ENCODE assay signal across 23 cellular contexts in genomic region chr22:19146215-19146968, GRCh38. TPM values are rescaled to one million over a fixed set of nuclear protein-coding genes. Genes with fewer than 3 reads are reported as not detected.
DNase-seq lines count a peak whose midpoint lies in the region; TF ChIP-seq lines count a peak whose summit lies in the region.
"Had no signal": no experiment of that assay in that cellular context is flagged by ENCODE, and none has a peak within 500 bp of the region (broad histone marks: within the 10 kb centered on the region; RNA-seq: fewer than 3 reads in every experiment).

No MANE protein-coding gene starts in this region.

- peaks cover 9% of the 10 kb centered on the region for H3K36me3 Mint-ChIP-seq in glutamatergic neuron (ENCODE audit: unreplicated experiment)

- H3K4me1 ChIP-seq in Karpas-422 (ENCODE audit: low read length), result peaks cover 14% of the 10 kb centered on the region
- H3K4me1 ChIP-seq: SJCRH30 had no signal

- TF ChIP-seq CTCF in glutamatergic neuron (IDR thresholded peaks at IDR 0.05; ENCODE audit: partially characterized antibody, unreplicated experiment), result no peak

- no peak overlapping the region for H3K27ac ChIP-seq in Karpas-422 (ENCODE audit: low read length)
- H3K27ac ChIP-seq: brain microvascular endothelial cell, right atrium auricular region, SJCRH30 had no signal

- H2AFZ ChIP-seq in Karpas-422 (ENCODE audit: low read length), result peak overlapping the region; percentile 98

- peaks cover 15% of the 10 kb centered on the region for H3K9me3 Mint-ChIP-seq in glutamatergic neuron (ENCODE audit: unreplicated experiment)

- no peak overlapping the region for H3K4me3 ChIP-seq in Karpas-422 (ENCODE audit: low read length)
- H3K4me3 ChIP-seq: right atrium auricular region, SJCRH30 had no signal

- DNase-seq in DMS53 (lab: John Stamatoyannopoulos, UW) (peak; percentile 5), DMS53 treated with DMSO at 0.1 percent for 48 hours (lab: John Stamatoyannopoulos, UW; ENCODE audit: unreplicated experiment) (no peak), Karpas-422 (no peak), glutamatergic neuron (no peak), HUDEP-2 (lab: John Stamatoyannopoulos, UW; ENCODE audit: unreplicated experiment in 76 of 76) (no peak), SK-N-DZ (ENCODE audit: low spot score) (no peak)
- DNase-seq: 8988T; activated gamma-delta T cell; AML-193; brain microvascular endothelial cell; NCI-H1436 treated with DMSO at 0.1 percent for 48 hours; PC-3; SJCRH30; stimulated activated CD4-positive, alpha-beta T cell treated with anti-CD3 and anti-CD28 coated beads, Interleukin-15, amount 100 ng/mL, for 24 hours had no signal

- H3K9ac ChIP-seq in Karpas-422 (ENCODE audit: low read length), result no peak overlapping the region

- peaks cover 8% of the 10 kb centered on the region; the same call in 1 of the 2 replicates for H3K36me3 ChIP-seq in Karpas-422 (ENCODE audit: insufficient read depth, low read length)
- H3K36me3 ChIP-seq: SJCRH30 had no signal

- H3K4me3 Mint-ChIP-seq in glutamatergic neuron (ENCODE audit: unreplicated experiment), result peak overlapping the region; percentile 25

- no peaks in the 10 kb centered on the region for H4K20me1 ChIP-seq in Karpas-422 (ENCODE audit: insufficient read depth, low read depth, low read length)

- no peaks in the 10 kb centered on the region for H3K9me2 ChIP-seq in Karpas-422 (replicated peaks; ENCODE audit: insufficient read depth, low read length)

- peaks cover 15% of the 10 kb centered on the region for H3K79me2 ChIP-seq in Karpas-422 (ENCODE audit: low read length)

- peaks cover 14% of the 10 kb centered on the region for H3K27me3 Mint-ChIP-seq in glutamatergic neuron (ENCODE audit: unreplicated experiment)

- H3K4me2 ChIP-seq in Karpas-422 (ENCODE audit: low read depth, low read length, poor library complexity, severe bottlenecking), result no peak overlapping the region

- peak overlapping the region; percentile 22 for H3K27ac Mint-ChIP-seq in glutamatergic neuron (ENCODE audit: unreplicated experiment)

- no peaks in the 10 kb centered on the region for H3K27me3 ChIP-seq in Karpas-422 (ENCODE audit: low read length)
- H3K27me3 ChIP-seq: SJCRH30 had no signal

- no peaks in the 10 kb centered on the region for H3K9me3 ChIP-seq in Karpas-422 (ENCODE audit: low read length)
- H3K9me3 ChIP-seq: right atrium auricular region, SJCRH30 had no signal

- peaks cover 12% of the 10 kb centered on the region for H3K4me1 Mint-ChIP-seq in glutamatergic neuron (ENCODE audit: low read depth, unreplicated experiment)

RNA-seq across cellular contexts. Expression of gene ESS2, which starts 1.9 kb away (rescaled TPM):
- total RNA-seq in Karpas-422 (2014; rRNA removed; shearing (Covaris generic); ENCODE audit: low replicate concordance), result 3.5 and 7.8 TPM in 2 replicates
- total RNA-seq in glutamatergic neuron (ENCODE audit: unreplicated experiment), result 20.4 TPM
- 23.4 and 31.1 TPM in 2 replicates for polyA plus RNA-seq in SK-N-DZ (2014; cell fraction: cytosol; rRNA removed)
- 18.7 and 31.3 TPM in 2 replicates for polyA plus RNA-seq in SK-N-DZ (2014; cell fraction: nucleus; rRNA removed)

RNA-seq across cellular contexts. Expression of gene GSC2, which starts 3.7 kb away (rescaled TPM):
- total RNA-seq in Karpas-422 (2014; rRNA removed; shearing (Covaris generic); ENCODE audit: low replicate concordance), result not detected in 2 replicates
- total RNA-seq in glutamatergic neuron (ENCODE audit: unreplicated experiment), result not detected
- polyA plus RNA-seq in SK-N-DZ (2014; cell fraction: cytosol; rRNA removed), result not detected in 2 replicates
- polyA plus RNA-seq in SK-N-DZ (2014; cell fraction: nucleus; rRNA removed), result not detected in 2 replicates
- total RNA-seq: Daoy; fibroblast of lung; glomerular endothelial cell; H7; HT1080; osteocyte; PC-3; right atrium auricular region; SJCRH30; T-helper 1 cell treated with Interleukin-12 subunit alpha and Interleukin-12 subunit beta and Interleukin-4 antibody, amounts not matched to agents 30 ng/mL and 1 ng/mL, for 36 hours; urinary bladder had no signal
- polyA plus RNA-seq: fibroblast of lung, urinary bladder had no signal

RNA-seq across cellular contexts. Expression of gene TSSK2, which starts 15.3 kb away (rescaled TPM):
- total RNA-seq in Karpas-422 (2014; rRNA removed; shearing (Covaris generic); ENCODE audit: low replicate concordance), result not detected in 2 replicates
- total RNA-seq in glutamatergic neuron (ENCODE audit: unreplicated experiment), result not detected
- not detected in 2 replicates for polyA plus RNA-seq in SK-N-DZ (2014; cell fraction: cytosol; rRNA removed)
- not detected in 2 replicates for polyA plus RNA-seq in SK-N-DZ (2014; cell fraction: nucleus; rRNA removed)
- total RNA-seq: Daoy; fibroblast of lung; glomerular endothelial cell; H7; HT1080; osteocyte; PC-3; right atrium auricular region; SJCRH30; T-helper 1 cell treated with Interleukin-12 subunit alpha and Interleukin-12 subunit beta and Interleukin-4 antibody, amounts not matched to agents 30 ng/mL and 1 ng/mL, for 36 hours; urinary bladder had no signal
- polyA plus RNA-seq: fibroblast of lung had no signal

RNA-seq across cellular contexts. Expression of gene DGCR2, which starts 24.2 kb away (rescaled TPM):
- total RNA-seq in Karpas-422 (2014; rRNA removed; shearing (Covaris generic); ENCODE audit: low replicate concordance), result 18.6 and 31.1 TPM in 2 replicates
- 68.7 TPM for total RNA-seq in glutamatergic neuron (ENCODE audit: unreplicated experiment)
- 45.5 and 48.0 TPM in 2 replicates for polyA plus RNA-seq in SK-N-DZ (2014; cell fraction: cytosol; rRNA removed)
- 33.5 and 34.4 TPM in 2 replicates for polyA plus RNA-seq in SK-N-DZ (2014; cell fraction: nucleus; rRNA removed)

RNA-seq across cellular contexts. Expression of gene SLC25A1, which starts 32.1 kb away (rescaled TPM):
- total RNA-seq in Karpas-422 (2014; rRNA removed; shearing (Covaris generic); ENCODE audit: low replicate concordance), result 163 and 270 TPM in 2 replicates
- 54.8 TPM for total RNA-seq in glutamatergic neuron (ENCODE audit: unreplicated experiment)
- 122 and 132 TPM in 2 replicates for polyA plus RNA-seq in SK-N-DZ (2014; cell fraction: cytosol; rRNA removed)
- 128 and 158 TPM in 2 replicates for polyA plus RNA-seq in SK-N-DZ (2014; cell fraction: nucleus; rRNA removed)
